In the genomic region with DNA sequence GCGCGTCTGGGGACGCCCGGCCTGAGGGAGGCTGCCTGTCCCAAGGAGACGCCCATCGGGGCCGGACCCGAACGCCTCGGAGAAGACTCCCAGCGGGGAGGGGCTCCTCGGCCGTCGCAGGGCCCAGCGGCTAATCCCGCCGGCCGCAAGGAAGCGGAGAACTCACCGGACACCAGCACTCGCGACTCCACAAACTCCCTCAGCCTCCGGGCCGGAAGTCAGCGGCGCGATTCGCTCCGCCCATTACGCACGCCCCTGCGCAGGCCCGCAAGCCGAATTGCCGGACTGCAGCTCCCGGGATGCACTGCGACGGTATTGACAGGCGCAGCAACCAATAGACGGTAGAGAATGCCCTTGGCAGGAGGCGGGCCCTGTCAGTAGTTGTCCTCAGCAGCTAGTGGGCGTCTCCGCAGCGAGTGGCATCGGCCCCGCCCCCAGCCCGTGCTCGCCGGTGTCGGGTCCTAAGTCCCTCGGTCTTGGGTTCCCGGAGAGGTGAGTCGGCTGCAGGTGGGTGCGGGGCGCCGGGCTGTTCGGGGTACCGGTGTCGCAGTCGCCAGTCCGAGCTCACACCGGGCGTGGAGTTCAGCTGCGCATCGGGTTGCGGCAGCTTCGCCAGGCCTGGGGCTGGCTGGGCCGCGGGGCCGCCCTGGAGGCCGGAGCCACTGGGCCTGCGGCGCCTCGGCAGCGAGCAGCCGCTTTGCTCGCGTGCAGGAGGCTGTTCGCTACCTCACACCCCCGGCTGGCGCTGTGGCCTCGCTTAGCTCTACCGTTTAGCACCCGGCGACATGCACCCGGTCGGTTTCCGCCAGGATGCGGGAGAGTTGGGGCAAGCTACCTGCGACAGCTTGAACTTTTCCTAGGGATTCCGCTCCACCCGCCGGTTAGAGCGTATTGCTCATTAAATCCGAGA, we compare ENCODE assay signal across 8 cellular contexts. TPM values are rescaled to one million over a fixed set of nuclear protein-coding genes. Genes with fewer than 3 reads are reported as not detected.
DNase-seq lines count a peak whose midpoint lies in the region; ATAC-seq and TF ChIP-seq lines count a peak whose summit lies in the region.

A gene (plus strand): TSS at position 437 of the 910 bp plus-strand sequence. CDS start 790 bp downstream, outside the sequence.
A gene (minus strand): TSS at position 226 of the 910 bp plus-strand sequence. CDS start 3,447 bp downstream, outside the sequence.

- ATAC-seq in HG03196 (IDR thresholded peaks at IDR 0.05; ENCODE audit: unreplicated experiment), result peak; percentile 96
- ATAC-seq in activated B cell treated with CpG ODN at 0.5 μM for 24 hours (ENCODE audit: low read depth), result peak; percentile 98

- H3K4me3 Mint-ChIP-seq in activated B cell treated with CpG ODN at 0.5 μM for 24 hours, result peak within 1 kb of the TSS; percentile 87

- CTCF ChIA-PET in activated B cell treated with CpG ODN at 0.5 μM for 24 hours (lab: Charles Lee), result interaction anchor here (0.8 to 1.5 kb wide), 4 partner anchors 56 to 118 kb away, joined by 3 to 6 read pairs (median 4); no protein-coding TSS in a partner anchor

- TF ChIP-seq CTCF in AG09309 (IDR thresholded peaks at IDR 0.05; ENCODE audit: control insufficient read depth, insufficient read depth, low read depth, low read length, missing control alignments) (no peak), activated B cell treated with CpG ODN at 0.5 μM for 24 hours (IDR thresholded peaks at IDR 0.05) (no peak)

- H3K9me3 Mint-ChIP-seq in activated B cell treated with CpG ODN at 0.5 μM for 24 hours, result peaks cover 1% of the 10 kb centered on the region

- intact Hi-C loops in activated B cell treated with CpG ODN at 0.5 μM for 24 hours (cut with micrococcal nuclease), result loop anchor here (1.0 to 2.0 kb wide), 9 partner anchors 36 to 479 kb away; a partner anchor contains a TSS

- peak; percentile 97 for DNase-seq in AG09309 (ENCODE audit: low read depth)
- peak; percentile 99 for DNase-seq in NCI-H345 (lab: John Stamatoyannopoulos, UW)
- peak; percentile 96 for DNase-seq in activated B cell treated with CpG ODN at 0.5 μM for 24 hours
- peak; percentile 98 for DNase-seq in central memory CD4-positive, alpha-beta T cell
- peak; percentile 100 for DNase-seq in iris pigment epithelial cell (ENCODE audit: low read depth)
- DNase-seq in stimulated activated CD4-positive, alpha-beta T cell treated with anti-CD3 and anti-CD28 coated beads, Interleukin-12 subunit alpha, Interleukin-12 subunit beta, amount 100 ng/mL, for 4 hours, result peak; percentile 97

- POLR2A ChIA-PET in activated B cell treated with CpG ODN at 0.5 μM for 24 hours (lab: Charles Lee), result interaction anchor here (0.6 to 2.5 kb wide), 24 partner anchors 9 to 1676 kb away, joined by 3 to 30 read pairs (median 4); a partner anchor contains a TSS

- H3K36me3 Mint-ChIP-seq in activated B cell treated with CpG ODN at 0.5 μM for 24 hours (ENCODE audit: low read depth), result peaks cover 53% of the 10 kb centered on the region

- H3K27ac Mint-ChIP-seq in activated B cell treated with CpG ODN at 0.5 μM for 24 hours, result peak within 1 kb of the TSS; percentile 76

- no peaks in the 10 kb centered on the region for H3K27me3 Mint-ChIP-seq in activated B cell treated with CpG ODN at 0.5 μM for 24 hours

- in situ Hi-C loops in GM18951 (cut with MboI; ENCODE audit: low sequenced_read_pairs, unreplicated experiment), result no loop called here

- TF ChIP-seq POLR2A in GM18951 (IDR thresholded peaks at IDR 0.05; ENCODE audit: extremely low read depth, insufficient read depth, insufficient read length), result peak; percentile 95

- H3K4me1 Mint-ChIP-seq in activated B cell treated with CpG ODN at 0.5 μM for 24 hours, result peaks cover 45% of the 10 kb centered on the region

- H3K4me3 ChIP-seq in AG09309 (ENCODE audit: control insufficient read depth, low read depth, low read length), result peak within 1 kb of the TSS; percentile 74

RNA-seq across cellular contexts. Expression of the first gene that starts in this region (rescaled TPM):
- 9.0 and 10.4 TPM in 2 replicates for total RNA-seq in activated B cell treated with CpG ODN at 0.5 μM for 24 hours

RNA-seq across cellular contexts. Expression of the second gene that starts in this region (rescaled TPM):
- 21.6 and 21.7 TPM in 2 replicates for total RNA-seq in activated B cell treated with CpG ODN at 0.5 μM for 24 hours

Comparison
In these comparisons a context has a peak if more than half of its experiments do, and no peak if none do; other contexts are left out.
1. Peak in every context shown above with its lines: DNase-seq, ATAC-seq and H3K4me3 ChIP-seq.